ENCODE assay signal across 2 cellular contexts in the genomic region with DNA sequence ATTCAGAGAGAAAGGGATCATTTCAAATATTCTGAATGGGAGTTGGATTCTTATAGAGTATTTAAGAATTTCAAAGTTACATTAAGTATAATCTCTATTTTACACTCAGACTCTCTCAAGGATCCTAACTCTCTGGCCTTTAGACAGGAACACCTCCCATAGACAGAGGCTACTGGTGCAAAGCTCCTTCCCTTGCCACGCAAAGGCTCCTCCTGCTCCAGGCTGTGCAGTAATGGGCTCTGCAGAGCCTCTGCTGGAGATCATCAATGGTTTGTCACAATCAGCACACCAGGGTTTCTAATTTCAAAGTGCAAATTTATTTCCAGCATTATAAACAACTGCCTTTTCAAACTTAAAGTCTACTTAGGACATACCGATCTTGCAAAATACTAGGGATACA.
TF ChIP-seq lines count a peak whose summit lies in the region.

No MANE protein-coding gene starts in this region.

TF ChIP-seq in SK-N-SH treated with all-trans-retinoic acid at 6 μM for 48 hours, 23 proteins besides CTCF, POLR2A, EP300 and RAD21 (continued from another document):
- TF ChIP-seq, protein P1, sequence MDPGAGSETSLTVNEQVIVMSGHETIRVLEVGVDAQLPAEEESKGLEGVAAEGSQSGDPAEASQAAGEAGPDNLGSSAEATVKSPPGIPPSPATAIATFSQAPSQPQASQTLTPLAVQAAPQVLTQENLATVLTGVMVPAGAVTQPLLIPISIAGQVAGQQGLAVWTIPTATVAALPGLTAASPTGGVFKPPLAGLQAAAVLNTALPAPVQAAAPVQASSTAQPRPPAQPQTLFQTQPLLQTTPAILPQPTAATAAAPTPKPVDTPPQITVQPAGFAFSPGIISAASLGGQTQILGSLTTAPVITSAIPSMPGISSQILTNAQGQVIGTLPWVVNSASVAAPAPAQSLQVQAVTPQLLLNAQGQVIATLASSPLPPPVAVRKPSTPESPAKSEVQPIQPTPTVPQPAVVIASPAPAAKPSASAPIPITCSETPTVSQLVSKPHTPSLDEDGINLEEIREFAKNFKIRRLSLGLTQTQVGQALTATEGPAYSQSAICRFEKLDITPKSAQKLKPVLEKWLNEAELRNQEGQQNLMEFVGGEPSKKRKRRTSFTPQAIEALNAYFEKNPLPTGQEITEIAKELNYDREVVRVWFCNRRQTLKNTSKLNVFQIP (CRISPR knock-in tag; IDR thresholded peaks at IDR 0.05; ENCODE audit: borderline replicate concordance, low read depth): no peak
- TF ChIP-seq ARNTL (CRISPR knock-in tag; IDR thresholded peaks at IDR 0.05; ENCODE audit: borderline replicate concordance, low read depth) (no peak), ZNF70 (CRISPR knock-in tag; IDR thresholded peaks at IDR 0.05) (no peak), ESRRG (CRISPR knock-in tag; IDR thresholded peaks at IDR 0.05) (no peak), ZFP3 (CRISPR knock-in tag; IDR thresholded peaks at IDR 0.05) (no peak), RARB (CRISPR knock-in tag; IDR thresholded peaks at IDR 0.05) (no peak), ZFP30 (CRISPR knock-in tag; IDR thresholded peaks at IDR 0.05) (no peak), ZC3H10 (CRISPR knock-in tag; IDR thresholded peaks at IDR 0.05) (no peak)
- TF ChIP-seq, protein P2, sequence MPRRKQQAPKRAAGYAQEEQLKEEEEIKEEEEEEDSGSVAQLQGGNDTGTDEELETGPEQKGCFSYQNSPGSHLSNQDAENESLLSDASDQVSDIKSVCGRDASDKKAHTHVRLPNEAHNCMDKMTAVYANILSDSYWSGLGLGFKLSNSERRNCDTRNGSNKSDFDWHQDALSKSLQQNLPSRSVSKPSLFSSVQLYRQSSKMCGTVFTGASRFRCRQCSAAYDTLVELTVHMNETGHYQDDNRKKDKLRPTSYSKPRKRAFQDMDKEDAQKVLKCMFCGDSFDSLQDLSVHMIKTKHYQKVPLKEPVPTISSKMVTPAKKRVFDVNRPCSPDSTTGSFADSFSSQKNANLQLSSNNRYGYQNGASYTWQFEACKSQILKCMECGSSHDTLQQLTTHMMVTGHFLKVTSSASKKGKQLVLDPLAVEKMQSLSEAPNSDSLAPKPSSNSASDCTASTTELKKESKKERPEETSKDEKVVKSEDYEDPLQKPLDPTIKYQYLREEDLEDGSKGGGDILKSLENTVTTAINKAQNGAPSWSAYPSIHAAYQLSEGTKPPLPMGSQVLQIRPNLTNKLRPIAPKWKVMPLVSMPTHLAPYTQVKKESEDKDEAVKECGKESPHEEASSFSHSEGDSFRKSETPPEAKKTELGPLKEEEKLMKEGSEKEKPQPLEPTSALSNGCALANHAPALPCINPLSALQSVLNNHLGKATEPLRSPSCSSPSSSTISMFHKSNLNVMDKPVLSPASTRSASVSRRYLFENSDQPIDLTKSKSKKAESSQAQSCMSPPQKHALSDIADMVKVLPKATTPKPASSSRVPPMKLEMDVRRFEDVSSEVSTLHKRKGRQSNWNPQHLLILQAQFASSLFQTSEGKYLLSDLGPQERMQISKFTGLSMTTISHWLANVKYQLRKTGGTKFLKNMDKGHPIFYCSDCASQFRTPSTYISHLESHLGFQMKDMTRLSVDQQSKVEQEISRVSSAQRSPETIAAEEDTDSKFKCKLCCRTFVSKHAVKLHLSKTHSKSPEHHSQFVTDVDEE (CRISPR knock-in tag; IDR thresholded peaks at IDR 0.05): no peak

TF ChIP-seq in SK-N-SH, 30 proteins besides CTCF, POLR2A, EP300 and RAD21 (continued from another document):
- TF ChIP-seq, protein P3, sequence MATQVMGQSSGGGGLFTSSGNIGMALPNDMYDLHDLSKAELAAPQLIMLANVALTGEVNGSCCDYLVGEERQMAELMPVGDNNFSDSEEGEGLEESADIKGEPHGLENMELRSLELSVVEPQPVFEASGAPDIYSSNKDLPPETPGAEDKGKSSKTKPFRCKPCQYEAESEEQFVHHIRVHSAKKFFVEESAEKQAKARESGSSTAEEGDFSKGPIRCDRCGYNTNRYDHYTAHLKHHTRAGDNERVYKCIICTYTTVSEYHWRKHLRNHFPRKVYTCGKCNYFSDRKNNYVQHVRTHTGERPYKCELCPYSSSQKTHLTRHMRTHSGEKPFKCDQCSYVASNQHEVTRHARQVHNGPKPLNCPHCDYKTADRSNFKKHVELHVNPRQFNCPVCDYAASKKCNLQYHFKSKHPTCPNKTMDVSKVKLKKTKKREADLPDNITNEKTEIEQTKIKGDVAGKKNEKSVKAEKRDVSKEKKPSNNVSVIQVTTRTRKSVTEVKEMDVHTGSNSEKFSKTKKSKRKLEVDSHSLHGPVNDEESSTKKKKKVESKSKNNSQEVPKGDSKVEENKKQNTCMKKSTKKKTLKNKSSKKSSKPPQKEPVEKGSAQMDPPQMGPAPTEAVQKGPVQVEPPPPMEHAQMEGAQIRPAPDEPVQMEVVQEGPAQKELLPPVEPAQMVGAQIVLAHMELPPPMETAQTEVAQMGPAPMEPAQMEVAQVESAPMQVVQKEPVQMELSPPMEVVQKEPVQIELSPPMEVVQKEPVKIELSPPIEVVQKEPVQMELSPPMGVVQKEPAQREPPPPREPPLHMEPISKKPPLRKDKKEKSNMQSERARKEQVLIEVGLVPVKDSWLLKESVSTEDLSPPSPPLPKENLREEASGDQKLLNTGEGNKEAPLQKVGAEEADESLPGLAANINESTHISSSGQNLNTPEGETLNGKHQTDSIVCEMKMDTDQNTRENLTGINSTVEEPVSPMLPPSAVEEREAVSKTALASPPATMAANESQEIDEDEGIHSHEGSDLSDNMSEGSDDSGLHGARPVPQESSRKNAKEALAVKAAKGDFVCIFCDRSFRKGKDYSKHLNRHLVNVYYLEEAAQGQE (IDR thresholded peaks at IDR 0.05; ENCODE audit: low read depth, low read length): no peak
- TF ChIP-seq RFX5 (IDR thresholded peaks at IDR 0.05; ENCODE audit: low read length): no peak
- TF ChIP-seq POLR2AphosphoS5 (IDR thresholded peaks at IDR 0.05; ENCODE audit: low read depth, low read length): no peak
- TF ChIP-seq GATA2 (CRISPR knock-in tag; IDR thresholded peaks at IDR 0.05): no peak
- TF ChIP-seq RCOR1 (IDR thresholded peaks at IDR 0.05; ENCODE audit: low read length): no peak
- TF ChIP-seq, protein P4, sequence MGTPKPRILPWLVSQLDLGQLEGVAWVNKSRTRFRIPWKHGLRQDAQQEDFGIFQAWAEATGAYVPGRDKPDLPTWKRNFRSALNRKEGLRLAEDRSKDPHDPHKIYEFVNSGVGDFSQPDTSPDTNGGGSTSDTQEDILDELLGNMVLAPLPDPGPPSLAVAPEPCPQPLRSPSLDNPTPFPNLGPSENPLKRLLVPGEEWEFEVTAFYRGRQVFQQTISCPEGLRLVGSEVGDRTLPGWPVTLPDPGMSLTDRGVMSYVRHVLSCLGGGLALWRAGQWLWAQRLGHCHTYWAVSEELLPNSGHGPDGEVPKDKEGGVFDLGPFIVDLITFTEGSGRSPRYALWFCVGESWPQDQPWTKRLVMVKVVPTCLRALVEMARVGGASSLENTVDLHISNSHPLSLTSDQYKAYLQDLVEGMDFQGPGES (IDR thresholded peaks at IDR 0.05; ENCODE audit: low read depth, low read length): no peak
- no peak for TF ChIP-seq YY1 (IDR thresholded peaks at IDR 0.05; ENCODE audit: low read depth)
- TF ChIP-seq JUND (IDR thresholded peaks at IDR 0.05): no peak
- no peak for TF ChIP-seq NFIC (IDR thresholded peaks at IDR 0.05; ENCODE audit: borderline replicate concordance)
- no peak for TF ChIP-seq FOXJ3 (CRISPR knock-in tag; IDR thresholded peaks at IDR 0.05)
- TF ChIP-seq SIN3A (IDR thresholded peaks at IDR 0.05; ENCODE audit: borderline replicate concordance, low read depth, low read length): no peak
- no peak for TF ChIP-seq TEAD4 (IDR thresholded peaks at IDR 0.05; ENCODE audit: borderline replicate concordance, insufficient read depth)
- TF ChIP-seq SMC3 (IDR thresholded peaks at IDR 0.05; ENCODE audit: low read depth, low read length): no peak
